In the genomic region with DNA sequence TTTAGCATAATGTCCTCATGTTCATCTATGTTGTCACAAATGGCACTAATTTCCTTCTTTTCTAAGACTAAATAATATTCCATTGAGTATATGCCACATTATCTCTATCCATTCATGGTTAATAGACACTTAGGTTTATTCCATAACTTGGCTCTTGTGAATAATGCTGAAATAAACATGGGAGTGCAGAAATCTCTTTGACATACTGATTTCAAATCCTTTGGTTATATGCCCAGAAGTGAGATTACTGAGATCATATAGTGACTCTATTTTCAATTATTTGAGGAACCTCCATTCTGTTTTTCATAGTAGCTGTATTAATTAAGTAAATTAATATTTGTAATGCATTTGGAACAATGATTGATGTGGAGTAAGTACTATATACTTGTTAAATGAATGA, we compare ENCODE assay signal across 24 cellular contexts. TPM values are rescaled to one million over a fixed set of nuclear protein-coding genes. Genes with fewer than 3 reads are reported as not detected.
DNase-seq lines count a peak whose midpoint lies in the region; ATAC-seq and TF ChIP-seq lines count a peak whose summit lies in the region.
"Had no signal": no experiment of that assay in that cellular context is flagged by ENCODE, and none has a peak within 500 bp of the region (broad histone marks: within the 10 kb centered on the region; RNA-seq: fewer than 3 reads in every experiment).

No MANE protein-coding gene starts in this region.

- H3K9me3 ChIP-seq in breast epithelium (no peaks in the 10 kb centered on the region), subcutaneous abdominal adipose tissue (ENCODE audit: control insufficient read depth in 5 of 5, low read length in 5 of 5) (no peaks in the 10 kb centered on the region)
- H3K9me3 ChIP-seq: prostate gland, tibial nerve had no signal

- H3K27me3 Mint-ChIP-seq in MCF 10A (ENCODE audit: insufficient read depth, unreplicated experiment): no peaks in the 10 kb centered on the region
- H3K27me3 Mint-ChIP-seq in activated CD8-positive, alpha-beta T cell treated with anti-CD3 and anti-CD28 coated beads, Interleukin-2, amount 10 ng/mL, durations not matched to agents 7 days and 5 days (ENCODE audit: low read depth): no peaks in the 10 kb centered on the region
- H3K27me3 Mint-ChIP-seq: CD4-positive, alpha-beta memory T cell had no signal

- no peak overlapping the region for H3K4me3 ChIP-seq in breast epithelium
- no peak overlapping the region for H3K4me3 ChIP-seq in subcutaneous abdominal adipose tissue (ENCODE audit: low read depth in 1 of 5, low read length in 5 of 5)
- H3K4me3 ChIP-seq: prostate gland, tibial nerve had no signal

- no TSS peak for BruUV-seq in MCF 10A (replicated peaks; lab: Mats Ljungman, UMichigan)

- H3K4me1 ChIP-seq in breast epithelium (peaks cover 3 to 11% of the 10 kb centered on the region in 2 donors), subcutaneous abdominal adipose tissue (ENCODE audit: control insufficient read depth in 5 of 5, insufficient read depth in 5 of 5, low read length in 5 of 5) (peaks cover 10 to 59% (median 48%) of the 10 kb centered on the region in 5 donors)
- H3K4me1 ChIP-seq: prostate gland had no signal

- DNase-seq in MCF 10A (ENCODE audit: unreplicated experiment): no peak
- no peak for DNase-seq in breast epithelium (ENCODE audit: low spot score in 2 of 2)
- no peak for DNase-seq in activated CD8-positive, alpha-beta T cell treated with anti-CD3 and anti-CD28 coated beads, Interleukin-2, amount 10 ng/mL, durations not matched to agents 7 days and 5 days
- DNase-seq in fibroblast of peridontal ligament (ENCODE audit: extremely low read depth): peak; percentile 53
- no peak for DNase-seq in Kasumi-1 (lab: John Stamatoyannopoulos, UW)
- no peak for DNase-seq in cardiac septum (ENCODE audit: low spot score)
- DNase-seq: activated CD4-positive, alpha-beta T cell treated with anti-CD3 and anti-CD28 coated beads for 48 hours; amygdala; CD4-positive, alpha-beta memory T cell; central memory CD4-positive, alpha-beta T cell; GF-D8; left colon; midbrain; NCI-H1417; NCI-H2107; NCI-H526; stimulated activated CD4-positive, alpha-beta T cell treated with anti-CD3 and anti-CD28 coated beads, Interleukin-2, amount 100 ng/mL, for 24 hours; stimulated activated naive CD4-positive, alpha-beta T cell had no signal

- no peak overlapping the region for H3K9ac ChIP-seq in subcutaneous abdominal adipose tissue (ENCODE audit: low read length in 5 of 5)

- no peak for TF ChIP-seq CTCF in MCF 10A (IDR thresholded peaks at IDR 0.05; ENCODE audit: unreplicated experiment)
- no peak for TF ChIP-seq CTCF in breast epithelium (IDR thresholded peaks at IDR 0.05)

- no peak for ATAC-seq in activated CD8-positive, alpha-beta T cell treated with anti-CD3 and anti-CD28 coated beads, Interleukin-2, amount 10 ng/mL, durations not matched to agents 7 days and 5 days
- ATAC-seq: left colon had no signal

- H3K27me3 ChIP-seq in breast epithelium (no peaks in the 10 kb centered on the region), subcutaneous abdominal adipose tissue (ENCODE audit: control insufficient read depth in 5 of 5, insufficient read depth in 4 of 5, low read length in 5 of 5) (no peaks in the 10 kb centered on the region)
- H3K27me3 ChIP-seq: tibial nerve had no signal

- peaks cover 11% of the 10 kb centered on the region for H3K9me3 Mint-ChIP-seq in MCF 10A (ENCODE audit: unreplicated experiment)
- H3K9me3 Mint-ChIP-seq in activated CD8-positive, alpha-beta T cell treated with anti-CD3 and anti-CD28 coated beads, Interleukin-2, amount 10 ng/mL, durations not matched to agents 7 days and 5 days (ENCODE audit: insufficient read depth): no peaks in the 10 kb centered on the region
- H3K9me3 Mint-ChIP-seq: CD4-positive, alpha-beta memory T cell had no signal

- TF ChIP-seq POLR2A in breast epithelium (IDR thresholded peaks at IDR 0.05): no peak

- peaks cover 5% of the 10 kb centered on the region for H3K36me3 Mint-ChIP-seq in MCF 10A (ENCODE audit: insufficient read depth, unreplicated experiment)
- H3K36me3 Mint-ChIP-seq in activated CD8-positive, alpha-beta T cell treated with anti-CD3 and anti-CD28 coated beads, Interleukin-2, amount 10 ng/mL, durations not matched to agents 7 days and 5 days (ENCODE audit: low read depth): peaks cover 52% of the 10 kb centered on the region

- CTCF ChIA-PET in MCF 10A (lab: Yijun Ruan, JAX): interaction anchor here (0.6 to 6.0 kb wide), 10 partner anchors 10 to 1240 kb away, joined by 3 to 54 read pairs (median 4); partner anchors contain the start of genes CSNK1A1, RBM22 and SMIM3
- CTCF ChIA-PET in activated CD8-positive, alpha-beta T cell treated with anti-CD3 and anti-CD28 coated beads, Interleukin-2, amount 10 ng/mL, durations not matched to agents 7 days and 5 days (lab: Charles Lee): interaction anchor here (1.0 to 4.8 kb wide), 3 partner anchors 8 to 12 kb away, joined by 3 to 39 read pairs (median 25); partner anchors contain the start of gene SMIM3

- intact Hi-C loops in MCF 10A (cut with micrococcal nuclease) (no loop called here), breast epithelium (cut with DNase I; ENCODE audit: low total_unique reads) (no loop called here), cardiac septum (cut with DNase I) (no loop called here)

- H3K4me1 Mint-ChIP-seq in MCF 10A (ENCODE audit: insufficient read depth, unreplicated experiment): peaks cover 42% of the 10 kb centered on the region
- peaks cover 42% of the 10 kb centered on the region for H3K4me1 Mint-ChIP-seq in activated CD8-positive, alpha-beta T cell treated with anti-CD3 and anti-CD28 coated beads, Interleukin-2, amount 10 ng/mL, durations not matched to agents 7 days and 5 days (ENCODE audit: low read depth)
- H3K4me1 Mint-ChIP-seq: neural crest cell had no signal

- H3K36me3 ChIP-seq in breast epithelium (peaks cover 8% of the 10 kb centered on the region), subcutaneous abdominal adipose tissue (ENCODE audit: control insufficient read depth in 5 of 5, insufficient read depth in 5 of 5, low read length in 5 of 5) (peaks cover 3 to 15% (median 14%) of the 10 kb centered on the region in 5 donors)
- H3K36me3 ChIP-seq: prostate gland had no signal

- H3K27ac ChIP-seq in breast epithelium (no peak overlapping the region), subcutaneous abdominal adipose tissue (ENCODE audit: low read depth, low read length) (peak overlapping the region; percentile 99)
- H3K27ac ChIP-seq: prostate gland had no signal

- POLR2A ChIA-PET in MCF 10A (lab: Yijun Ruan, JAX): interaction anchor here (0.6 to 6.8 kb wide), 8 partner anchors 11 to 149 kb away, joined by 3 to 122 read pairs (median 10); partner anchors contain the start of genes DCTN4, IRGM, RBM22 and SMIM3
- POLR2A ChIA-PET in activated CD8-positive, alpha-beta T cell treated with anti-CD3 and anti-CD28 coated beads, Interleukin-2, amount 10 ng/mL, durations not matched to agents 7 days and 5 days (lab: Charles Lee): interaction anchor here (2.9 kb wide), 1 partner anchor 55 kb away, joined by 13 read pairs; the partner anchor contains the start of gene IRGM

- H3K4me3 Mint-ChIP-seq in MCF 10A (ENCODE audit: unreplicated experiment): peak overlapping the region; percentile 65
- H3K4me3 Mint-ChIP-seq in activated CD8-positive, alpha-beta T cell treated with anti-CD3 and anti-CD28 coated beads, Interleukin-2, amount 10 ng/mL, durations not matched to agents 7 days and 5 days: no peak overlapping the region
- H3K4me3 Mint-ChIP-seq: neural crest cell had no signal

- H3K27ac Mint-ChIP-seq in MCF 10A (ENCODE audit: low read depth, unreplicated experiment): peak overlapping the region; percentile 95
- peak overlapping the region; percentile 16 for H3K27ac Mint-ChIP-seq in activated CD8-positive, alpha-beta T cell treated with anti-CD3 and anti-CD28 coated beads, Interleukin-2, amount 10 ng/mL, durations not matched to agents 7 days and 5 days

RNA-seq across cellular contexts. Expression of gene SMIM3, which starts 13.0 kb away (rescaled TPM):
- total RNA-seq in MCF 10A (2022): 21.7 and 26.1 TPM in 2 replicates
- total RNA-seq in breast epithelium: 100 to 1,000 TPM in 1 of 3 donors, 10 to 100 TPM in 2; 47.9 to 191 (median 81.0) TPM
- 10 to 100 TPM; 16.4 to 16.7 TPM for total RNA-seq in activated CD8-positive, alpha-beta T cell treated with anti-CD3 and anti-CD28 coated beads, Interleukin-2, amount 10 ng/mL, durations not matched to agents 7 days and 5 days
- 15.3 TPM for total RNA-seq in cardiac septum

RNA-seq across cellular contexts. Expression of gene DCTN4, which starts 32.7 kb away (rescaled TPM):
- 122 and 143 TPM in 2 replicates for total RNA-seq in MCF 10A (2022)
- 10 to 100 TPM; 68.5 to 99.5 (median 83.4) TPM for total RNA-seq in breast epithelium
- 10 to 100 TPM; 35.0 to 35.4 TPM for total RNA-seq in activated CD8-positive, alpha-beta T cell treated with anti-CD3 and anti-CD28 coated beads, Interleukin-2, amount 10 ng/mL, durations not matched to agents 7 days and 5 days
- total RNA-seq in cardiac septum: 44.9 TPM

RNA-seq across cellular contexts. Expression of gene IRGM, which starts 54.8 kb away (rescaled TPM):
- total RNA-seq in MCF 10A (2022): not detected in 2 replicates
- total RNA-seq in breast epithelium: under 1 TPM; 0.66 to 0.80 (median 0.73) TPM
- total RNA-seq in activated CD8-positive, alpha-beta T cell treated with anti-CD3 and anti-CD28 coated beads, Interleukin-2, amount 10 ng/mL, durations not matched to agents 7 days and 5 days: 1 to 10 TPM; 3.0 to 4.1 TPM
- not detected for total RNA-seq in cardiac septum
- total RNA-seq: glomerular endothelial cell, left colon, neural crest cell, skeletal muscle tissue, tibial nerve had no signal
